ENCODE assay signal across 8 cellular contexts in the genomic region with DNA sequence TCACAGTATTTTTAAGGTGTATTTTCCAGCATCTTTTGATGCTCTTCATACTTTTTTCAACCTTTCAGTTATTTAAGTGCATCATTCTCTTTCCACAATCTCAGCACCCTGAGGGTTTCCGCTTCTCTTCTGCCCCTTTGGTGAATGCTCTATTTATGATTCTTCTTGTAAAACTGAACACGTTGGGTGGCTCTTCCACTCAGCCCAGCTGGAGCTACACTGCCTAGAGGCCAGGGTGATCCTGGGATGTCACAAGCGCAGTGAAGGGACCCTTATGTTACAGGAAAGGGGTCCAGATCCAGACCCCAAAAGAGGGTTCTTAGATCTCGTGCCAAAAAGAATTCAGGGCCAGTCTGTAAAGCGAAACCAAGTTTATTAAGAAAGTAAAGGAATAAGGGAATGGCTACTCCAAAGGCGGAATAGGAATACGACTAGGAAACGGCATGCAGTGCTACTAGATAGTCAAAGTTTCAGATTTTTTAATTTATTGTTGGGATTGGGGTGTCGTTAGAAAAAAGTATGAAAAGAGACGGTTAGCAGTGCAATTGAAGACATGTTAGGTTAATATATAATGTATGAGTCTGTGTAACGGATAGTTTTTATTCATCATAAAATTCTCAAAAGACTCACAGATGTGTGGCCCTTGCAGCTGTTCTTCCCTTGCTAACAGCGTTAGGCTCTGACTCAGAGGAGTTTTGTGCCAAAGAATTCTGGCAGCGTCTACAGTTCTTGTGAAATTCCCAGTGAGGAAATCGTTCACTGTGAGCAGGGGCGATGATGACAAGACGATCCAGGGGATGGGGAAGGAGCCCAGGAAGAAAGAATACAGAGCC. TPM values are rescaled to one million over a fixed set of nuclear protein-coding genes. Genes with fewer than 3 reads are reported as not detected.
DNase-seq lines count a peak whose midpoint lies in the region; ATAC-seq and TF ChIP-seq lines count a peak whose summit lies in the region.

No MANE protein-coding gene starts in this region.

- H3K4me3 ChIP-seq in HFF-Myc (replicated peaks; ENCODE audit: low read depth, low read length) (peak overlapping the region; percentile 26; the same call in 1 of the 2 replicates), right cardiac atrium (ENCODE audit: low read length) (no peak overlapping the region), spleen (no peak overlapping the region), neuronal stem cell (ENCODE audit: low read length in 2 of 2) (no peak overlapping the region)

- H3K4ac ChIP-seq in neuronal stem cell (ENCODE audit: low read length), result no peak overlapping the region

- intact Hi-C loops in right cardiac atrium (cut with DNase I) (loop anchor here in 1 of 4 donors (2.0 kb wide), 1 partner anchor 15 kb away; no protein-coding TSS in a partner anchor), spleen (cut with DNase I; ENCODE audit: low total_unique reads) (no loop called here)

- H3K36me3 ChIP-seq in spleen, result no peaks in the 10 kb centered on the region
- H3K36me3 ChIP-seq in neuronal stem cell (replicated peaks in 1 of 2; ENCODE audit: control insufficient read depth in 2 of 2, insufficient read depth in 2 of 2, low read length in 2 of 2), result no peaks in the 10 kb centered on the region

- H3K9me3 Mint-ChIP-seq in activated T-cell treated with anti-CD3 and anti-CD28 coated beads, Interleukin-2, amount 50 U/mL, for 4 hours, result no peaks in the 10 kb centered on the region

- ATAC-seq in right cardiac atrium, result peak; percentile 96 to 98
- no peak for ATAC-seq in activated T-cell treated with anti-CD3 and anti-CD28 coated beads, Interleukin-2, amount 50 U/mL, for 4 hours

- no peak overlapping the region for H2BK12ac ChIP-seq in neuronal stem cell (ENCODE audit: low read length)

- no peak overlapping the region for H4K91ac ChIP-seq in neuronal stem cell (ENCODE audit: low read depth, low read length, poor library complexity)

- no peak overlapping the region for H2AK5ac ChIP-seq in neuronal stem cell (ENCODE audit: low read depth, low read length)

- TF ChIP-seq POLR2A in spleen (IDR thresholded peaks at IDR 0.05), result no peak

- no peak overlapping the region for H2AFZ ChIP-seq in neuronal stem cell (ENCODE audit: low read length)

- no peaks in the 10 kb centered on the region for H3K79me1 ChIP-seq in neuronal stem cell (ENCODE audit: low read depth, low read length)

- H3K27ac ChIP-seq in angular gyrus (ENCODE audit: low read depth, low read length) (peak overlapping the region; percentile 52), right cardiac atrium (ENCODE audit: low read length) (peak overlapping the region; percentile 44), spleen (no peak overlapping the region), neuronal stem cell (replicated peaks; ENCODE audit: low read length) (no peak overlapping the region)

- H4K8ac ChIP-seq in neuronal stem cell (ENCODE audit: low read depth, low read length), result no peak overlapping the region

- H3K23ac ChIP-seq in neuronal stem cell (ENCODE audit: low read depth, low read length, poor library complexity), result no peak overlapping the region

- no peaks in the 10 kb centered on the region for H3K36me3 Mint-ChIP-seq in activated T-cell treated with anti-CD3 and anti-CD28 coated beads, Interleukin-2, amount 50 U/mL, for 4 hours (ENCODE audit: insufficient read depth)

- H3K14ac ChIP-seq in neuronal stem cell (ENCODE audit: low read length), result no peak overlapping the region

- no peak overlapping the region for H3K18ac ChIP-seq in neuronal stem cell (ENCODE audit: low read length)

- no peak overlapping the region for H3K4me2 ChIP-seq in neuronal stem cell (ENCODE audit: insufficient read depth, low read length, poor library complexity, severe bottlenecking)

- H3K27me3 ChIP-seq in right cardiac atrium (ENCODE audit: control insufficient read depth, insufficient read depth) (no peaks in the 10 kb centered on the region), spleen (replicated peaks in 1 of 7) (no peaks in the 10 kb centered on the region), neuronal stem cell (ENCODE audit: control insufficient read depth in 3 of 3, insufficient read depth in 3 of 3, low read depth in 1 of 3, low read length in 3 of 3) (no peaks in the 10 kb centered on the region)

- H3K9me3 ChIP-seq in right cardiac atrium (ENCODE audit: control insufficient read depth, low read length) (no peaks in the 10 kb centered on the region), spleen (no peaks in the 10 kb centered on the region), neuronal stem cell (replicated peaks in 1 of 2; ENCODE audit: control insufficient read depth in 2 of 2, insufficient read depth in 1 of 2, low read depth in 1 of 2, low read length in 2 of 2) (no peaks in the 10 kb centered on the region)

- DNase-seq in HFF-Myc (ENCODE audit: extremely low read depth, low read depth) (peak; percentile 94), right cardiac atrium (peak; percentile 71 to 79 (median 76)), spleen (peak; percentile 23), cerebellar nuclear complex (lab: John Stamatoyannopoulos, UW) (no peak), neuronal stem cell (ENCODE audit: low spot score) (no peak), D341Med (ENCODE audit: low spot score) (no peak)
- no peak for DNase-seq in activated T-cell treated with anti-CD3 and anti-CD28 coated beads, Interleukin-2, amount 50 U/mL, for 4 hours

- no peak overlapping the region for H3K9ac ChIP-seq in neuronal stem cell (ENCODE audit: low read depth, low read length, poor library complexity)

- H2BK5ac ChIP-seq in neuronal stem cell (ENCODE audit: low read length), result no peak overlapping the region

- H2BK120ac ChIP-seq in neuronal stem cell (ENCODE audit: low read depth, low read length), result no peak overlapping the region

- 36% methylated on average over 16 of the region's 16 CpGs for WGBS in right cardiac atrium
- WGBS in spleen, 5 donors, result 63 to 79% (median 71%) methylated on average over 16 of the region's 16 CpGs
- 100% methylated on average over 2 of the region's 16 CpGs for WGBS in neuronal stem cell (ENCODE audit: extremely low coverage in 2 of 2, insufficient read length in 2 of 2, insufficient replicate concordance in 1 of 2), 2 donors

- no peak for TF ChIP-seq CTCF in HFF-Myc (IDR thresholded peaks at IDR 0.05; ENCODE audit: low read depth, low read length, missing control alignments)
- no peak for TF ChIP-seq CTCF in spleen (IDR thresholded peaks at IDR 0.05 in 8 of 11, conservative IDR thresholded peaks at IDR 0.05 in 3 of 11)

- H3K4me3 Mint-ChIP-seq in activated T-cell treated with anti-CD3 and anti-CD28 coated beads, Interleukin-2, amount 50 U/mL, for 4 hours, result no peak overlapping the region

- H3K4me1 ChIP-seq in right cardiac atrium (ENCODE audit: control insufficient read depth, insufficient read depth, low read length), result no peaks in the 10 kb centered on the region
- peaks cover 0 to 13% (median 0%) of the 10 kb centered on the region in 6 donors for H3K4me1 ChIP-seq in spleen
- no peaks in the 10 kb centered on the region for H3K4me1 ChIP-seq in neuronal stem cell (ENCODE audit: control insufficient read depth in 2 of 2, insufficient read depth in 1 of 2, low read depth in 1 of 2, low read length in 2 of 2)

- H3K27me3 Mint-ChIP-seq in activated T-cell treated with anti-CD3 and anti-CD28 coated beads, Interleukin-2, amount 50 U/mL, for 4 hours (ENCODE audit: low read depth), result no peaks in the 10 kb centered on the region

- H2BK15ac ChIP-seq in neuronal stem cell (ENCODE audit: low read length), result no peak overlapping the region

- no peaks in the 10 kb centered on the region for H3K4me1 Mint-ChIP-seq in activated T-cell treated with anti-CD3 and anti-CD28 coated beads, Interleukin-2, amount 50 U/mL, for 4 hours (ENCODE audit: low read depth)

RNA-seq across cellular contexts. Expression of a gene that starts 14.4 kb away (rescaled TPM):
- total RNA-seq in right cardiac atrium (not detected), spleen (not detected)
- polyA plus RNA-seq in right cardiac atrium (0.07 TPM), spleen (under 1 TPM in 1 of 3 donors, not detected in 2; 0.05 TPM)
- total RNA-seq in activated T-cell treated with anti-CD3 and anti-CD28 coated beads, Interleukin-2, amount 50 U/mL, for 4 hours, result not detected
- 0.10 TPM for polyA plus RNA-seq in neuronal stem cell (2013, experiment 1 of 2)
- polyA plus RNA-seq in neuronal stem cell (2013, experiment 2 of 2), result 0.12 TPM

RNA-seq across cellular contexts. Expression of a gene that starts 34.6 kb away (rescaled TPM):
- 1 to 10 TPM; 4.5 to 9.0 (median 7.8) TPM for total RNA-seq in right cardiac atrium
- 3.7 TPM for polyA plus RNA-seq in right cardiac atrium
- 10 to 100 TPM; 11.1 to 21.2 (median 17.3) TPM for total RNA-seq in spleen
- 10 to 100 TPM in 1 of 3 donors, 1 to 10 TPM in 2; 7.3 to 10.1 (median 8.7) TPM for polyA plus RNA-seq in spleen
- 10 to 100 TPM; 17.5 to 20.7 (median 19.9) TPM for total RNA-seq in activated T-cell treated with anti-CD3 and anti-CD28 coated beads, Interleukin-2, amount 50 U/mL, for 4 hours
- polyA plus RNA-seq in neuronal stem cell (2013, experiment 1 of 2), result 5.1 TPM
- polyA plus RNA-seq in neuronal stem cell (2013, experiment 2 of 2), result 5.5 TPM

RNA-seq across cellular contexts. Expression of a gene that starts 46.7 kb away (rescaled TPM):
- total RNA-seq in right cardiac atrium (10 to 100 TPM; 48.0 to 52.2 (median 50.7) TPM), spleen (10 to 100 TPM; 27.2 to 38.8 (median 37.1) TPM)
- polyA plus RNA-seq in right cardiac atrium (45.4 TPM), spleen (10 to 100 TPM; 12.0 to 18.7 (median 12.1) TPM)
- 10 to 100 TPM; 18.6 to 26.6 (median 20.6) TPM for total RNA-seq in activated T-cell treated with anti-CD3 and anti-CD28 coated beads, Interleukin-2, amount 50 U/mL, for 4 hours
- 25.5 TPM for polyA plus RNA-seq in neuronal stem cell (2013, experiment 1 of 2)
- 25.6 TPM for polyA plus RNA-seq in neuronal stem cell (2013, experiment 2 of 2)

Comparison
In these comparisons a context has a peak if more than half of its experiments do, and no peak if none do; other contexts are left out.
1. DNase-seq: peak in HFF-Myc (single experiment), right cardiac atrium (3 of 3) and spleen (single experiment); none in cerebellar nuclear complex (0 of 2), activated T-cell treated with anti-CD3 and anti-CD28 coated beads, Interleukin-2, amount 50 U/mL, for 4 hours (single experiment), neuronal stem cell (single experiment) and D341Med (single experiment).
2. H3K27ac ChIP-seq: peak in angular gyrus (single experiment) and right cardiac atrium (single experiment); none in spleen (0 of 8) and neuronal stem cell (single experiment).
3. ATAC-seq: peak in right cardiac atrium (2 of 2); none in activated T-cell treated with anti-CD3 and anti-CD28 coated beads, Interleukin-2, amount 50 U/mL, for 4 hours (0 of 2).